ENCODE assay signal across 1 cellular context in the genomic region with DNA sequence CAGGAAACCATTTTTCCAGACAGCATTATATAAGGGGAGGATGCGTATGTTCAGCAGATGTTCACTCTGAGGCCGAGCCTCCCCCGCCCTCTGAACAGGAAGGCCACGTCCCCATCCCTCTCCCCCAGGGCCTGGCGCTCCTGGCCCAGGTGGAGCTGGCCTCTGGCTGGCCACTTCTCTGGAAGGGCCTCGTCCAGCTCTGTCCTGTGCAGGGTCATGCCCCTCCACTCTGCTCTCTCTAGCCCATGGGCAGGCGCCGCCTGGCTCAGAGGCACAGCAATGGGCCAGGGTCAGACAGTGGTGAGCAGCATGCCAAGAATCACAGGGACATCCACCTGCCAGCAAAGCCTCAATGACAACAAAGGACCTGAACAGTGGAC.
TF ChIP-seq lines count a peak whose summit lies in the region.

No MANE protein-coding gene starts in this region.

TF ChIP-seq in SK-N-SH, 30 proteins besides CTCF, POLR2A, EP300 and RAD21 (continued from another document):
- TF ChIP-seq, protein P1, sequence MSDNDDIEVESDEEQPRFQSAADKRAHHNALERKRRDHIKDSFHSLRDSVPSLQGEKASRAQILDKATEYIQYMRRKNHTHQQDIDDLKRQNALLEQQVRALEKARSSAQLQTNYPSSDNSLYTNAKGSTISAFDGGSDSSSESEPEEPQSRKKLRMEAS (IDR thresholded peaks at IDR 0.05; ENCODE audit: low read depth) = no peak
- 0 out of 2 replicates have a peak, but pooled peaks have one; percentile 21 for TF ChIP-seq RCOR1 (IDR thresholded peaks at IDR 0.05; ENCODE audit: low read length)
- no peak for TF ChIP-seq FOXM1 (IDR thresholded peaks at IDR 0.05; ENCODE audit: low read depth)
- TF ChIP-seq SIN3A (IDR thresholded peaks at IDR 0.05; ENCODE audit: borderline replicate concordance, low read depth, low read length) = no peak
- TF ChIP-seq EZH2phosphoT487 (IDR thresholded peaks at IDR 0.05; ENCODE audit: borderline replicate concordance, low read depth) = no peak
- TF ChIP-seq, protein P2, sequence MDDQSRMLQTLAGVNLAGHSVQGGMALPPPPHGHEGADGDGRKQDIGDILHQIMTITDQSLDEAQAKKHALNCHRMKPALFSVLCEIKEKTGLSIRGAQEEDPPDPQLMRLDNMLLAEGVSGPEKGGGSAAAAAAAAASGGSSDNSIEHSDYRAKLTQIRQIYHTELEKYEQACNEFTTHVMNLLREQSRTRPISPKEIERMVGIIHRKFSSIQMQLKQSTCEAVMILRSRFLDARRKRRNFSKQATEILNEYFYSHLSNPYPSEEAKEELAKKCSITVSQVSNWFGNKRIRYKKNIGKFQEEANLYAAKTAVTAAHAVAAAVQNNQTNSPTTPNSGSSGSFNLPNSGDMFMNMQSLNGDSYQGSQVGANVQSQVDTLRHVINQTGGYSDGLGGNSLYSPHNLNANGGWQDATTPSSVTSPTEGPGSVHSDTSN (IDR thresholded peaks at IDR 0.05) = no peak
- no peak for TF ChIP-seq TEAD4 (IDR thresholded peaks at IDR 0.05; ENCODE audit: borderline replicate concordance, insufficient read depth)
- no peak; the same call in 1 of the 2 replicates for TF ChIP-seq MXI1 (IDR thresholded peaks at IDR 0.05; ENCODE audit: low read depth, low read length)
